Comparison of ENCODE assay signal across 1 cellular context in the genomic region with DNA sequence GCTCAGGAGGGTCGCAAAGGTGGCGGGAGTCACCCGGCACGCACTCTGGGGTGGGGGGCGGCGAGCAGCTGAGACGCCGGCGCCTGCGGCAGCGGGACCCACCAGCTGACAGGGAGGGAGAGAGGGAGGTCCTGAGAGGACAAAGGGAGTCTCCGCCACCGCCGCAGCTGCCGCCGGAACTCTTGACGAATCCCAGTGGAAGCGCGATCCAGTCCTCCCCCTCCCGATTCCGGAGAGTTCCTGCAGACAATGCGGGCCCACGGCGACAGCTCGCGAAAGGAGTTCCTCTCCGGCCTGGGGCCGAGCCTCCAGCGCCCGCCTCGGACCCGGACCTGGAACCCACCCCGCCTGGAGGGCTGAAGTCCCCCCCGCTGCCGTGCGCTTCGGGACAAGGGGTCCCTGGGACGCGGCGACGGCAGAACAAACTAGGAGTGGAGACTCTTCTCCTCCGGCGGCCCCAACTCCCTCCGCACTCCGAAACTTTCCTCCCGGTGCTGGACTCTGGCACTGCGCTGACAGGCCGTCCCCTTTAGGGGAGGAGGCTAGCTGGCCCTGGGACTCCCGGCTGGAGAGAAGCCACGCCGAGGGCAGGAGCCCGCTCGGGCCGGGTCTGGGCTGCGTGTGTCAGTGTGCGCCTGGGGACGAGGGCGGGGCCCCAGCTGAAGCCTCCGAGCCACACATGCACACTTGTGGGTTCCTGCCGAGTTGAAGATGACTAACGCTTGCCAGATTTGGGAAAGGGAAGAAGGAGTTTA.
TF ChIP-seq lines count a peak whose summit lies in the region.

A gene (minus strand): TSS at position 623 of the 755 bp plus-strand sequence. CDS start 669 bp downstream, outside the sequence.

TF ChIP-seq in HepG2, 621 proteins besides CTCF, POLR2A, EP300 and RAD21 (continued from another document and continues in another):
- TF ChIP-seq, protein P1, sequence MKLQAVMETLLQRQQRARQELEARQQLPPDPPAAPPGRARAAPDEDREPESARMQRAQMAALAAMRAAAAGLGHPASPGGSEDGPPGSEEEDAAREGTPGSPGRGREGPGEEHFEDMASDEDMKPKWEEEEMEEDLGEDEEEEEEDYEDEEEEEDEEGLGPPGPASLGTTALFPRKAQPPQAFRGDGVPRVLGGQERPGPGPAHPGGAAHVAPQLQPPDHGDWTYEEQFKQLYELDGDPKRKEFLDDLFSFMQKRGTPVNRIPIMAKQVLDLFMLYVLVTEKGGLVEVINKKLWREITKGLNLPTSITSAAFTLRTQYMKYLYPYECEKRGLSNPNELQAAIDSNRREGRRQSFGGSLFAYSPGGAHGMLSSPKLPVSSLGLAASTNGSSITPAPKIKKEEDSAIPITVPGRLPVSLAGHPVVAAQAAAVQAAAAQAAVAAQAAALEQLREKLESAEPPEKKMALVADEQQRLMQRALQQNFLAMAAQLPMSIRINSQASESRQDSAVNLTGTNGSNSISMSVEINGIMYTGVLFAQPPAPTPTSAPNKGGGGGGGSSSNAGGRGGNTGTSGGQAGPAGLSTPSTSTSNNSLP (IDR thresholded peaks at IDR 0.05; ENCODE audit: low read depth, low read length), result no peak
- TF ChIP-seq, protein P2, sequence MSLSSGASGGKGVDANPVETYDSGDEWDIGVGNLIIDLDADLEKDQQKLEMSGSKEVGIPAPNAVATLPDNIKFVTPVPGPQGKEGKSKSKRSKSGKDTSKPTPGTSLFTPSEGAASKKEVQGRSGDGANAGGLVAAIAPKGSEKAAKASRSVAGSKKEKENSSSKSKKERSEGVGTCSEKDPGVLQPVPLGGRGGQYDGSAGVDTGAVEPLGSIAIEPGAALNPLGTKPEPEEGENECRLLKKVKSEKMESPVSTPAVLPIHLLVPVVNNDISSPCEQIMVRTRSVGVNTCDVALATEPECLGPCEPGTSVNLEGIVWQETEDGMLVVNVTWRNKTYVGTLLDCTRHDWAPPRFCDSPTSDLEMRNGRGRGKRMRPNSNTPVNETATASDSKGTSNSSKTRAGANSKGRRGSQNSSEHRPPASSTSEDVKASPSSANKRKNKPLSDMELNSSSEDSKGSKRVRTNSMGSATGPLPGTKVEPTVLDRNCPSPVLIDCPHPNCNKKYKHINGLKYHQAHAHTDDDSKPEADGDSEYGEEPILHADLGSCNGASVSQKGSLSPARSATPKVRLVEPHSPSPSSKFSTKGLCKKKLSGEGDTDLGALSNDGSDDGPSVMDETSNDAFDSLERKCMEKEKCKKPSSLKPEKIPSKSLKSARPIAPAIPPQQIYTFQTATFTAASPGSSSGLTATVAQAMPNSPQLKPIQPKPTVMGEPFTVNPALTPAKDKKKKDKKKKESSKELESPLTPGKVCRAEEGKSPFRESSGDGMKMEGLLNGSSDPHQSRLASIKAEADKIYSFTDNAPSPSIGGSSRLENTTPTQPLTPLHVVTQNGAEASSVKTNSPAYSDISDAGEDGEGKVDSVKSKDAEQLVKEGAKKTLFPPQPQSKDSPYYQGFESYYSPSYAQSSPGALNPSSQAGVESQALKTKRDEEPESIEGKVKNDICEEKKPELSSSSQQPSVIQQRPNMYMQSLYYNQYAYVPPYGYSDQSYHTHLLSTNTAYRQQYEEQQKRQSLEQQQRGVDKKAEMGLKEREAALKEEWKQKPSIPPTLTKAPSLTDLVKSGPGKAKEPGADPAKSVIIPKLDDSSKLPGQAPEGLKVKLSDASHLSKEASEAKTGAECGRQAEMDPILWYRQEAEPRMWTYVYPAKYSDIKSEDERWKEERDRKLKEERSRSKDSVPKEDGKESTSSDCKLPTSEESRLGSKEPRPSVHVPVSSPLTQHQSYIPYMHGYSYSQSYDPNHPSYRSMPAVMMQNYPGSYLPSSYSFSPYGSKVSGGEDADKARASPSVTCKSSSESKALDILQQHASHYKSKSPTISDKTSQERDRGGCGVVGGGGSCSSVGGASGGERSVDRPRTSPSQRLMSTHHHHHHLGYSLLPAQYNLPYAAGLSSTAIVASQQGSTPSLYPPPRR (CRISPR knock-in tag; IDR thresholded peaks at IDR 0.05; ENCODE audit: borderline replicate concordance), result 0 out of 2 replicates have a peak, but pooled peaks have one; percentile 16
- no peak for TF ChIP-seq BORCS8-MEF2B (CRISPR knock-in tag; IDR thresholded peaks at IDR 0.05)
- TF ChIP-seq HMG20A (CRISPR knock-in tag; IDR thresholded peaks at IDR 0.05; ENCODE audit: borderline replicate concordance), result peak; percentile 30; the same call in 1 of the 2 replicates
- TF ChIP-seq KDM3A (CRISPR knock-in tag; IDR thresholded peaks at IDR 0.05; ENCODE audit: low read depth), result no peak
- TF ChIP-seq ZNF274 (CRISPR knock-in tag; IDR thresholded peaks at IDR 0.05), result no peak
- TF ChIP-seq ZNF251 (CRISPR knock-in tag; IDR thresholded peaks at IDR 0.05), result no peak
- peak; percentile 26; the same call in 1 of the 2 replicates for TF ChIP-seq ZNF33A (CRISPR knock-in tag; IDR thresholded peaks at IDR 0.05; ENCODE audit: borderline replicate concordance)
- TF ChIP-seq SMAD1 (CRISPR knock-in tag; IDR thresholded peaks at IDR 0.05; ENCODE audit: borderline replicate concordance, low read depth), result no peak
- TF ChIP-seq ATM (IDR thresholded peaks at IDR 0.05; ENCODE audit: borderline replicate concordance), result no peak
- no peak for TF ChIP-seq ZNF737 (CRISPR knock-in tag; IDR thresholded peaks at IDR 0.05; ENCODE audit: borderline replicate concordance)
- TF ChIP-seq, protein P3, sequence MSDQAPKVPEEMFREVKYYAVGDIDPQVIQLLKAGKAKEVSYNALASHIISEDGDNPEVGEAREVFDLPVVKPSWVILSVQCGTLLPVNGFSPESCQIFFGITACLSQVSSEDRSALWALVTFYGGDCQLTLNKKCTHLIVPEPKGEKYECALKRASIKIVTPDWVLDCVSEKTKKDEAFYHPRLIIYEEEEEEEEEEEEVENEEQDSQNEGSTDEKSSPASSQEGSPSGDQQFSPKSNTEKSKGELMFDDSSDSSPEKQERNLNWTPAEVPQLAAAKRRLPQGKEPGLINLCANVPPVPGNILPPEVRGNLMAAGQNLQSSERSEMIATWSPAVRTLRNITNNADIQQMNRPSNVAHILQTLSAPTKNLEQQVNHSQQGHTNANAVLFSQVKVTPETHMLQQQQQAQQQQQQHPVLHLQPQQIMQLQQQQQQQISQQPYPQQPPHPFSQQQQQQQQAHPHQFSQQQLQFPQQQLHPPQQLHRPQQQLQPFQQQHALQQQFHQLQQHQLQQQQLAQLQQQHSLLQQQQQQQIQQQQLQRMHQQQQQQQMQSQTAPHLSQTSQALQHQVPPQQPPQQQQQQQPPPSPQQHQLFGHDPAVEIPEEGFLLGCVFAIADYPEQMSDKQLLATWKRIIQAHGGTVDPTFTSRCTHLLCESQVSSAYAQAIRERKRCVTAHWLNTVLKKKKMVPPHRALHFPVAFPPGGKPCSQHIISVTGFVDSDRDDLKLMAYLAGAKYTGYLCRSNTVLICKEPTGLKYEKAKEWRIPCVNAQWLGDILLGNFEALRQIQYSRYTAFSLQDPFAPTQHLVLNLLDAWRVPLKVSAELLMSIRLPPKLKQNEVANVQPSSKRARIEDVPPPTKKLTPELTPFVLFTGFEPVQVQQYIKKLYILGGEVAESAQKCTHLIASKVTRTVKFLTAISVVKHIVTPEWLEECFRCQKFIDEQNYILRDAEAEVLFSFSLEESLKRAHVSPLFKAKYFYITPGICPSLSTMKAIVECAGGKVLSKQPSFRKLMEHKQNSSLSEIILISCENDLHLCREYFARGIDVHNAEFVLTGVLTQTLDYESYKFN (CRISPR knock-in tag; conservative IDR thresholded peaks at IDR 0.05), result no peak
- TF ChIP-seq, protein P4, sequence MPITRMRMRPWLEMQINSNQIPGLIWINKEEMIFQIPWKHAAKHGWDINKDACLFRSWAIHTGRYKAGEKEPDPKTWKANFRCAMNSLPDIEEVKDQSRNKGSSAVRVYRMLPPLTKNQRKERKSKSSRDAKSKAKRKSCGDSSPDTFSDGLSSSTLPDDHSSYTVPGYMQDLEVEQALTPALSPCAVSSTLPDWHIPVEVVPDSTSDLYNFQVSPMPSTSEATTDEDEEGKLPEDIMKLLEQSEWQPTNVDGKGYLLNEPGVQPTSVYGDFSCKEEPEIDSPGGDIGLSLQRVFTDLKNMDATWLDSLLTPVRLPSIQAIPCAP (CRISPR knock-in tag; IDR thresholded peaks at IDR 0.05; ENCODE audit: low read depth), result no peak
- TF ChIP-seq ZNF570 (CRISPR knock-in tag; IDR thresholded peaks at IDR 0.05; ENCODE audit: borderline replicate concordance), result no peak
- peak; percentile 43; the same call in 1 of the 2 replicates for TF ChIP-seq MTA1 (CRISPR knock-in tag; IDR thresholded peaks at IDR 0.05; ENCODE audit: borderline replicate concordance)
- TF ChIP-seq, protein P5, sequence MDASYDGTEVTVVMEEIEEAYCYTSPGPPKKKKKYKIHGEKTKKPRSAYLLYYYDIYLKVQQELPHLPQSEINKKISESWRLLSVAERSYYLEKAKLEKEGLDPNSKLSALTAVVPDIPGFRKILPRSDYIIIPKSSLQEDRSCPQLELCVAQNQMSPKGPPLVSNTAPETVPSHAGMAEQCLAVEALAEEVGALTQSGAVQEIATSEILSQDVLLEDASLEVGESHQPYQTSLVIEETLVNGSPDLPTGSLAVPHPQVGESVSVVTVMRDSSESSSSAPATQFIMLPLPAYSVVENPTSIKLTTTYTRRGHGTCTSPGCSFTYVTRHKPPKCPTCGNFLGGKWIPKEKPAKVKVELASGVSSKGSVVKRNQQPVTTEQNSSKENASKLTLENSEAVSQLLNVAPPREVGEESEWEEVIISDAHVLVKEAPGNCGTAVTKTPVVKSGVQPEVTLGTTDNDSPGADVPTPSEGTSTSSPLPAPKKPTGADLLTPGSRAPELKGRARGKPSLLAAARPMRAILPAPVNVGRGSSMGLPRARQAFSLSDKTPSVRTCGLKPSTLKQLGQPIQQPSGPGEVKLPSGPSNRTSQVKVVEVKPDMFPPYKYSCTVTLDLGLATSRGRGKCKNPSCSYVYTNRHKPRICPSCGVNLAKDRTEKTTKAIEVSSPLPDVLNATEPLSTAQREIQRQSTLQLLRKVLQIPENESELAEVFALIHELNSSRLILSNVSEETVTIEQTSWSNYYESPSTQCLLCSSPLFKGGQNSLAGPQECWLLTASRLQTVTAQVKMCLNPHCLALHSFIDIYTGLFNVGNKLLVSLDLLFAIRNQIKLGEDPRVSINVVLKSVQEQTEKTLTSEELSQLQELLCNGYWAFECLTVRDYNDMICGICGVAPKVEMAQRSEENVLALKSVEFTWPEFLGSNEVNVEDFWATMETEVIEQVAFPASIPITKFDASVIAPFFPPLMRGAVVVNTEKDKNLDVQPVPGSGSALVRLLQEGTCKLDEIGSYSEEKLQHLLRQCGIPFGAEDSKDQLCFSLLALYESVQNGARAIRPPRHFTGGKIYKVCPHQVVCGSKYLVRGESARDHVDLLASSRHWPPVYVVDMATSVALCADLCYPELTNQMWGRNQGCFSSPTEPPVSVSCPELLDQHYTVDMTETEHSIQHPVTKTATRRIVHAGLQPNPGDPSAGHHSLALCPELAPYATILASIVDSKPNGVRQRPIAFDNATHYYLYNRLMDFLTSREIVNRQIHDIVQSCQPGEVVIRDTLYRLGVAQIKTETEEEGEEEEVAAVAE (CRISPR knock-in tag; IDR thresholded peaks at IDR 0.05; ENCODE audit: borderline replicate concordance), result no peak
- TF ChIP-seq SRY (CRISPR knock-in tag; IDR thresholded peaks at IDR 0.05), result no peak
- no peak for TF ChIP-seq GZF1 (CRISPR knock-in tag; IDR thresholded peaks at IDR 0.05)
- no peak for TF ChIP-seq ZSCAN29 (CRISPR knock-in tag; conservative IDR thresholded peaks at IDR 0.05)
- no peak for TF ChIP-seq PHB2 (IDR thresholded peaks at IDR 0.05; ENCODE audit: partially characterized antibody)
- TF ChIP-seq SRSF1 (optimal IDR thresholded peaks at IDR 0.05; ENCODE audit: low read depth, low read length), result peak; percentile 74
- TF ChIP-seq JUND (CRISPR knock-in tag; IDR thresholded peaks at IDR 0.05), result no peak
- no peak for TF ChIP-seq HOXA9 (CRISPR knock-in tag; IDR thresholded peaks at IDR 0.05; ENCODE audit: borderline replicate concordance)
- no peak for TF ChIP-seq ZNF510 (CRISPR knock-in tag; IDR thresholded peaks at IDR 0.05; ENCODE audit: low read depth)
- no peak for TF ChIP-seq ZNF562 (CRISPR knock-in tag; IDR thresholded peaks at IDR 0.05; ENCODE audit: borderline replicate concordance)
- TF ChIP-seq ZNF567 (CRISPR knock-in tag; IDR thresholded peaks at IDR 0.05; ENCODE audit: borderline replicate concordance), result no peak
- TF ChIP-seq, protein P6, sequence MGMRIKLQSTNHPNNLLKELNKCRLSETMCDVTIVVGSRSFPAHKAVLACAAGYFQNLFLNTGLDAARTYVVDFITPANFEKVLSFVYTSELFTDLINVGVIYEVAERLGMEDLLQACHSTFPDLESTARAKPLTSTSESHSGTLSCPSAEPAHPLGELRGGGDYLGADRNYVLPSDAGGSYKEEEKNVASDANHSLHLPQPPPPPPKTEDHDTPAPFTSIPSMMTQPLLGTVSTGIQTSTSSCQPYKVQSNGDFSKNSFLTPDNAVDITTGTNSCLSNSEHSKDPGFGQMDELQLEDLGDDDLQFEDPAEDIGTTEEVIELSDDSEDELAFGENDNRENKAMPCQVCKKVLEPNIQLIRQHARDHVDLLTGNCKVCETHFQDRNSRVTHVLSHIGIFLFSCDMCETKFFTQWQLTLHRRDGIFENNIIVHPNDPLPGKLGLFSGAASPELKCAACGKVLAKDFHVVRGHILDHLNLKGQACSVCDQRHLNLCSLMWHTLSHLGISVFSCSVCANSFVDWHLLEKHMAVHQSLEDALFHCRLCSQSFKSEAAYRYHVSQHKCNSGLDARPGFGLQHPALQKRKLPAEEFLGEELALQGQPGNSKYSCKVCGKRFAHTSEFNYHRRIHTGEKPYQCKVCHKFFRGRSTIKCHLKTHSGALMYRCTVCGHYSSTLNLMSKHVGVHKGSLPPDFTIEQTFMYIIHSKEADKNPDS (CRISPR knock-in tag; IDR thresholded peaks at IDR 0.05), result no peak
- TF ChIP-seq, protein P7, sequence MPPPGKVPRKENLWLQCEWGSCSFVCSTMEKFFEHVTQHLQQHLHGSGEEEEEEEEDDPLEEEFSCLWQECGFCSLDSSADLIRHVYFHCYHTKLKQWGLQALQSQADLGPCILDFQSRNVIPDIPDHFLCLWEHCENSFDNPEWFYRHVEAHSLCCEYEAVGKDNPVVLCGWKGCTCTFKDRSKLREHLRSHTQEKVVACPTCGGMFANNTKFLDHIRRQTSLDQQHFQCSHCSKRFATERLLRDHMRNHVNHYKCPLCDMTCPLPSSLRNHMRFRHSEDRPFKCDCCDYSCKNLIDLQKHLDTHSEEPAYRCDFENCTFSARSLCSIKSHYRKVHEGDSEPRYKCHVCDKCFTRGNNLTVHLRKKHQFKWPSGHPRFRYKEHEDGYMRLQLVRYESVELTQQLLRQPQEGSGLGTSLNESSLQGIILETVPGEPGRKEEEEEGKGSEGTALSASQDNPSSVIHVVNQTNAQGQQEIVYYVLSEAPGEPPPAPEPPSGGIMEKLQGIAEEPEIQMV (CRISPR knock-in tag; IDR thresholded peaks at IDR 0.05; ENCODE audit: low read depth), result peak; percentile 34; the same call in 1 of the 2 replicates
- TF ChIP-seq, protein P8, sequence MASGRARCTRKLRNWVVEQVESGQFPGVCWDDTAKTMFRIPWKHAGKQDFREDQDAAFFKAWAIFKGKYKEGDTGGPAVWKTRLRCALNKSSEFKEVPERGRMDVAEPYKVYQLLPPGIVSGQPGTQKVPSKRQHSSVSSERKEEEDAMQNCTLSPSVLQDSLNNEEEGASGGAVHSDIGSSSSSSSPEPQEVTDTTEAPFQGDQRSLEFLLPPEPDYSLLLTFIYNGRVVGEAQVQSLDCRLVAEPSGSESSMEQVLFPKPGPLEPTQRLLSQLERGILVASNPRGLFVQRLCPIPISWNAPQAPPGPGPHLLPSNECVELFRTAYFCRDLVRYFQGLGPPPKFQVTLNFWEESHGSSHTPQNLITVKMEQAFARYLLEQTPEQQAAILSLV (CRISPR knock-in tag; IDR thresholded peaks at IDR 0.05; ENCODE audit: borderline replicate concordance), result peak; percentile 48; the same call in 1 of the 2 replicates
- 0 out of 2 replicates have a peak, but pooled peaks have one; percentile 23 for TF ChIP-seq MIER3 (CRISPR knock-in tag; IDR thresholded peaks at IDR 0.05; ENCODE audit: borderline replicate concordance)
- TF ChIP-seq HOXD1 (CRISPR knock-in tag; IDR thresholded peaks at IDR 0.05), result no peak
- no peak for TF ChIP-seq RAD51 (IDR thresholded peaks at IDR 0.05; ENCODE audit: borderline replicate concordance)
- peak; percentile 60; the same call in 1 of the 2 replicates for TF ChIP-seq ZFP90 (CRISPR knock-in tag; IDR thresholded peaks at IDR 0.05; ENCODE audit: borderline replicate concordance)
- TF ChIP-seq GPN1 (CRISPR knock-in tag; IDR thresholded peaks at IDR 0.05; ENCODE audit: borderline replicate concordance), result no peak
